37 cellular contexts compared by ENCODE assay signal in the genomic region with DNA sequence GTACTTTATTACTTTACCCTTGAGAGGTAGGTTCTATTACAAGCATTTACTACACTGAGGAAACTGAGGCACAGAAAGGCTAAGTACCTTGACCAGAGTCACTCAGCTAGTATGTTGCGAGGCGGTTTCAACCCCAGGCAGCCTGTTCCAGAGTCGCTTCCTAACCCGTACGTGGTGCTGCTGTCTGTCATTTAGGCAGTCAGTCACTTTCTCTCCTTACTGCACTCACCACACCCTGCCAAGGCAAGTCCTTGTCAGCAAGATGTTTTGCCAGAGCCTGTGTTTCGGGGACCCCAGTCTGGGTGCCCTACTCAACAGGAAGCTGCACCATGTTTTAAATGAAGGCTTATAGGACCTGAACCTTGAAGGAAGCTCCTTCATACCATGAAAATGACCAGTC.
"Had no signal": no experiment of that assay in that cellular context is flagged by ENCODE, and none has a peak within 500 bp of the region (broad histone marks: within the 10 kb centered on the region; RNA-seq: fewer than 3 reads in every experiment).

No MANE protein-coding gene starts in this region.

- H3K9me3 Mint-ChIP-seq: activated B cell treated with CpG ODN at 0.5 μM for 24 hours; activated CD4-positive, alpha-beta memory T cell treated with anti-CD3 and anti-CD28 coated beads for 36 hours; activated CD8-positive, alpha-beta T cell treated with anti-CD3 and anti-CD28 coated beads for 36 hours; activated naive CD4-positive, alpha-beta T cell treated with anti-CD3 and anti-CD28 coated beads for 36 hours; activated naive CD8-positive, alpha-beta T cell treated with anti-CD3 and anti-CD28 coated beads for 36 hours; activated T-cell treated with anti-CD3 and anti-CD28 coated beads, Interleukin-2, amount 50 U/mL, for 4 hours; activated T-cell treated with anti-CD3 and anti-CD28 coated beads, Interleukin-2, amount 50 U/mL, for 72 hours; activated T-helper 1 cell treated with anti-CD3 and anti-CD28 coated beads, Interleukin-12 subunit alpha, Interleukin-12 subunit beta, Interleukin-2, Interleukin-4 antibody, amounts not matched to agents 30 ng/mL and 10 ng/mL and 1 ng/mL, durations not matched to agents 14 hours and 24 hours and 36 hours; activated T-helper 17 cell treated with anti-CD3 and anti-CD28 coated beads, Interleukin-2, amount 50 U/mL, for 72 hours; brain; central memory CD8-positive, alpha-beta T cell; T-helper 1 cell treated with Interleukin-12 subunit alpha and Interleukin-12 subunit beta and Interleukin-4 antibody, amounts not matched to agents 30 μg/mL and 1 μg/mL, for 36 hours; T-helper 2 cell treated with Interferon-gamma antibody and Interleukin-4, amounts not matched to agents 5 μg/mL and 100 μg/mL, for 36 hours had no signal

- H3K4me1 ChIP-seq: adrenal gland had no signal

- H3K4me1 Mint-ChIP-seq: activated B cell treated with CpG ODN at 0.5 μM for 24 hours; activated naive CD8-positive, alpha-beta T cell treated with anti-CD3 and anti-CD28 coated beads for 36 hours; activated T-helper 17 cell treated with anti-CD3 and anti-CD28 coated beads, Interleukin-2, amount 50 U/mL, for 72 hours; brain; central memory CD8-positive, alpha-beta T cell had no signal

- DNase-seq: activated B cell treated with CpG ODN at 0.5 μM for 24 hours; activated CD4-positive, alpha-beta memory T cell treated with anti-CD3 and anti-CD28 coated beads for 36 hours; activated CD4-positive, alpha-beta T cell treated with anti-CD3 and anti-CD28 coated beads for 48 hours; activated CD4-positive, alpha-beta T cell treated with anti-CD3 and anti-CD28 coated beads, Interleukin-2, amount 50 U/mL, for 1 hour; activated CD4-positive, alpha-beta T cell treated with anti-CD3 and anti-CD28 coated beads, Interleukin-2, amount 50 U/mL, for 4 hours; activated CD4-positive, CD25-positive, alpha-beta regulatory T cell treated with anti-CD3 and anti-CD28 coated beads, Interleukin-2, amount 50 U/mL, for 72 hours; activated CD8-positive, alpha-beta memory T cell treated with anti-CD3 and anti-CD28 coated beads, Interleukin-2, amount 50 U/mL, for 4 hours; activated CD8-positive, alpha-beta T cell treated with anti-CD3 and anti-CD28 coated beads for 36 hours; activated effector memory CD4-positive, alpha-beta T cell treated with anti-CD3 and anti-CD28 coated beads, Interleukin-2, amount 50 U/mL, for 16 hours; activated gamma-delta T cell treated with Interleukin-2 at 50 U/mL for 16 hours; activated naive CD4-positive, alpha-beta T cell; activated naive CD4-positive, alpha-beta T cell treated with anti-CD3 and anti-CD28 coated beads for 36 hours; activated naive CD4-positive, alpha-beta T cell treated with anti-CD3 and anti-CD28 coated beads, Interleukin-2, amount 50 U/mL, for 16 hours; activated naive CD8-positive, alpha-beta T cell treated with anti-CD3 and anti-CD28 coated beads for 36 hours; activated T-cell treated with anti-CD3 and anti-CD28 coated beads for 4 hours; activated T-cell treated with anti-CD3 and anti-CD28 coated beads, Interleukin-2, amount 50 U/mL, for 1 hour; activated T-cell treated with anti-CD3 and anti-CD28 coated beads, Interleukin-2, amount 50 U/mL, for 4 hours; activated T-cell treated with anti-CD3 and anti-CD28 coated beads, Interleukin-2, amount 50 U/mL, for 72 hours; adrenal gland; amniotic stem cell; caudate nucleus; cerebellar nuclear complex; T-helper 1 cell; T-helper 2 cell; T-helper 9 cell had no signal

- H3K27ac Mint-ChIP-seq: activated B cell treated with CpG ODN at 0.5 μM for 24 hours; activated CD4-positive, alpha-beta memory T cell treated with anti-CD3 and anti-CD28 coated beads for 36 hours; activated CD8-positive, alpha-beta T cell treated with anti-CD3 and anti-CD28 coated beads for 36 hours; activated naive CD4-positive, alpha-beta T cell treated with anti-CD3 and anti-CD28 coated beads for 36 hours; activated naive CD4-positive, alpha-beta T cell treated with anti-CD3 and anti-CD28 coated beads, Interleukin-2, amount 50 U/mL, for 72 hours; activated naive CD8-positive, alpha-beta T cell treated with anti-CD3 and anti-CD28 coated beads for 36 hours; activated T-cell treated with anti-CD3 and anti-CD28 coated beads, Interleukin-2, amount 50 U/mL, for 72 hours; activated T-helper 1 cell treated with anti-CD3 and anti-CD28 coated beads, Interleukin-12 subunit alpha, Interleukin-12 subunit beta, Interleukin-2, Interleukin-4 antibody, amounts not matched to agents 30 ng/mL and 10 ng/mL and 1 ng/mL, durations not matched to agents 14 hours and 24 hours and 36 hours; activated T-helper 17 cell treated with anti-CD3 and anti-CD28 coated beads, Interleukin-2, amount 50 U/mL, for 72 hours; brain; T-helper 1 cell treated with Interleukin-12 subunit alpha and Interleukin-12 subunit beta and Interleukin-4 antibody, amounts not matched to agents 30 μg/mL and 1 μg/mL, for 36 hours; T-helper 2 cell treated with Interferon-gamma antibody and Interleukin-4, amounts not matched to agents 5 μg/mL and 100 μg/mL, for 36 hours had no signal

- ATAC-seq: activated CD8-positive, alpha-beta T cell treated with anti-CD3 and anti-CD28 coated beads for 36 hours; activated naive CD4-positive, alpha-beta T cell treated with anti-CD3 and anti-CD28 coated beads, Interleukin-2, amount 50 U/mL, for 72 hours; activated T-cell treated with anti-CD3 and anti-CD28 coated beads, Interleukin-2, amount 50 U/mL, for 4 hours; activated T-cell treated with anti-CD3 and anti-CD28 coated beads, Interleukin-2, amount 50 U/mL, for 72 hours; activated T-helper 17 cell treated with anti-CD3 and anti-CD28 coated beads, Interleukin-2, amount 50 U/mL, for 72 hours had no signal

- H3K27me3 ChIP-seq: adrenal gland, ascending aorta, cardiac muscle cell had no signal

- H3K4me3 ChIP-seq: adrenal gland, ascending aorta, cardiac muscle cell had no signal

- H3K27ac ChIP-seq: adrenal gland, VCaP had no signal

- H3K27me3 Mint-ChIP-seq: brain had no signal

- H3K9me3 ChIP-seq: adrenal gland, ascending aorta had no signal

- H3K36me3 ChIP-seq: adrenal gland, ascending aorta had no signal

- FAIRE-seq: bronchial epithelial cell, TTC549 had no signal

- H3K36me3 Mint-ChIP-seq: activated CD4-positive, alpha-beta memory T cell treated with anti-CD3 and anti-CD28 coated beads for 36 hours; activated naive CD4-positive, alpha-beta T cell treated with anti-CD3 and anti-CD28 coated beads, Interleukin-2, amount 50 U/mL, for 72 hours; activated naive CD8-positive, alpha-beta T cell treated with anti-CD3 and anti-CD28 coated beads for 36 hours had no signal

- H3K4me3 Mint-ChIP-seq: activated B cell treated with CpG ODN at 0.5 μM for 24 hours; activated CD4-positive, alpha-beta memory T cell treated with anti-CD3 and anti-CD28 coated beads for 36 hours; activated CD8-positive, alpha-beta T cell treated with anti-CD3 and anti-CD28 coated beads for 36 hours; activated naive CD4-positive, alpha-beta T cell treated with anti-CD3 and anti-CD28 coated beads for 36 hours; activated naive CD8-positive, alpha-beta T cell treated with anti-CD3 and anti-CD28 coated beads for 36 hours; activated T-cell treated with anti-CD3 and anti-CD28 coated beads, Interleukin-2, amount 50 U/mL, for 4 hours; activated T-cell treated with anti-CD3 and anti-CD28 coated beads, Interleukin-2, amount 50 U/mL, for 72 hours; activated T-helper 1 cell treated with anti-CD3 and anti-CD28 coated beads, Interleukin-12 subunit alpha, Interleukin-12 subunit beta, Interleukin-2, Interleukin-4 antibody, amounts not matched to agents 30 ng/mL and 10 ng/mL and 1 ng/mL, durations not matched to agents 14 hours and 24 hours and 36 hours; activated T-helper 17 cell treated with anti-CD3 and anti-CD28 coated beads, Interleukin-2, amount 50 U/mL, for 72 hours; brain; central memory CD8-positive, alpha-beta T cell; T-helper 1 cell treated with Interleukin-12 subunit alpha and Interleukin-12 subunit beta and Interleukin-4 antibody, amounts not matched to agents 30 μg/mL and 1 μg/mL, for 36 hours; T-helper 2 cell treated with Interferon-gamma antibody and Interleukin-4, amounts not matched to agents 5 μg/mL and 100 μg/mL, for 36 hours had no signal
